Comparison of ENCODE assay signal across 8 cellular contexts in genomic region chr5:87300744-87301143, GRCh38. TPM values are rescaled to one million over a fixed set of nuclear protein-coding genes. Genes with fewer than 3 reads are reported as not detected.
DNase-seq lines count a peak whose midpoint lies in the region; ATAC-seq and TF ChIP-seq lines count a peak whose summit lies in the region.

No MANE protein-coding gene starts in this region.

- no peak for ATAC-seq in GM19452 (IDR thresholded peaks at IDR 0.05; ENCODE audit: unreplicated experiment)
- no peak for ATAC-seq in HG02763 (IDR thresholded peaks at IDR 0.05; ENCODE audit: unreplicated experiment)

- no peaks in the 10 kb centered on the region for H3K27me3 ChIP-seq in BJ (ENCODE audit: control insufficient read depth, insufficient read depth, low read length)

- POLR2A ChIA-PET in BJ (lab: Charles Lee), result no interaction called here

- TF ChIP-seq CTCF in BJ (IDR thresholded peaks at IDR 0.05; ENCODE audit: insufficient read depth, low read depth, low read length), result no peak

- CTCF ChIA-PET in BJ (lab: Yijun Ruan, JAX), result interaction anchor here (0.7 to 0.9 kb wide), 2 partner anchors 32 to 294 kb away, joined by 3 read pairs; no protein-coding TSS in a partner anchor

- DNase-seq in BJ (ENCODE audit: low read depth) (peak; percentile 66), HS-5 (ENCODE audit: low read depth) (peak; percentile 92), myocyte (ENCODE audit: low read depth) (peak; percentile 96), NCI-H510A (lab: John Stamatoyannopoulos, UW) (no peak), NCI-H1436 treated with DMSO at 0.1 percent for 48 hours (lab: John Stamatoyannopoulos, UW) (no peak)
- DNase-seq in activated naive CD4-positive, alpha-beta T cell treated with anti-CD3 and anti-CD28 coated beads, Interleukin-2, amount 50 U/mL, for 16 hours, result peak; percentile 46

- H3K4me3 ChIP-seq in BJ (ENCODE audit: low read depth, low read length), result no peak overlapping the region

- H3K36me3 ChIP-seq in BJ (ENCODE audit: control insufficient read depth, insufficient read depth, low read length), result no peaks in the 10 kb centered on the region; the same call in 1 of the 2 replicates

RNA-seq across cellular contexts. Expression of gene RASA1, which starts 33.1 kb away (rescaled TPM):
- polyA plus RNA-seq in BJ (2011; rRNA removed), result 19.8 and 36.8 TPM in 2 replicates
- 16.1 and 18.0 TPM in 2 replicates for polyA minus RNA-seq in BJ (2011; rRNA and poly(A)+ RNA removed)
- total RNA-seq in myocyte, result 44.5 and 55.8 TPM in 2 replicates
- 67.4 TPM for polyA plus RNA-seq in myocyte (2012)

Comparison
In these comparisons a context has a peak if more than half of its experiments do, and no peak if none do; other contexts are left out.
1. DNase-seq: peak in BJ (single experiment), HS-5 (single experiment), activated naive CD4-positive, alpha-beta T cell treated with anti-CD3 and anti-CD28 coated beads, Interleukin-2, amount 50 U/mL, for 16 hours (single experiment) and myocyte (single experiment); none in NCI-H510A (single experiment) and NCI-H1436 treated with DMSO at 0.1 percent for 48 hours (single experiment).